28 cellular contexts compared by ENCODE assay signal in the genomic region with DNA sequence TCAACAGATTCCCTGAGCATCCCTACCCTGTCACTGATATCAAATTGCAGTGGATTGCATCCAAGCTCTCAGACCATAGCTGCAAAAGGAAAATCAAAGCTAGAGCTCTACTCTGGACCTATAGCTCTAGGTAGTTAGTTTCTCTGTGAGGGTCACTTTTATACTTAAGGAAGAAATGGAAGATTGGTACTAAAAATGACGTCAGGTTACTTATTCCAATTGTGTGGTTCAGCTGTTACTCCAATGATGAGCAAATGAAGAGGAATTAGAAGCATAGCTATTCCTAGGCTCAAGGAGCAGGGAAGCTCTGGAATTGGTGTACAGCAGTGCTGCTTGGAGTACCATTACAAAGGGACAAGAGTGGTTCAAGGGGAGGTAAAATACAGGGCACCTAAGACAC. TPM values are rescaled to one million over a fixed set of nuclear protein-coding genes. Genes with fewer than 3 reads are reported as not detected.
"Had no signal": no experiment of that assay in that cellular context is flagged by ENCODE, and none has a peak within 500 bp of the region (broad histone marks: within the 10 kb centered on the region; RNA-seq: fewer than 3 reads in every experiment).

No MANE protein-coding gene starts in this region.

- H3K36me3 ChIP-seq: breast epithelium had no signal

- H3K27ac ChIP-seq: breast epithelium had no signal

- H3K4me1 ChIP-seq: breast epithelium had no signal

- H3K4me3 ChIP-seq: breast epithelium had no signal

- H3K9me3 ChIP-seq: breast epithelium had no signal

- DNase-seq: activated CD4-positive, alpha-beta T cell treated with anti-CD3 and anti-CD28 coated beads for 48 hours; activated CD4-positive, alpha-beta T cell treated with anti-CD3 and anti-CD28 coated beads, Interleukin-2, amount 50 U/mL, for 4 hours; activated CD4-positive, CD25-positive, alpha-beta regulatory T cell treated with anti-CD3 and anti-CD28 coated beads, Interleukin-2, amount 50 U/mL, for 72 hours; activated CD8-positive, alpha-beta memory T cell treated with anti-CD3 and anti-CD28 coated beads for 24 hours; activated effector memory CD4-positive, alpha-beta T cell treated with anti-CD3 and anti-CD28 coated beads, Interleukin-2, amount 50 U/mL, for 16 hours; activated naive CD4-positive, alpha-beta T cell treated with anti-CD3 and anti-CD28 coated beads for 36 hours; activated naive CD8-positive, alpha-beta T cell treated with anti-CD3 and anti-CD28 coated beads for 36 hours; activated T-cell treated with anti-CD3 and anti-CD28 coated beads, Interleukin-2, amount 50 U/mL, for 4 hours; caudate nucleus; KG1; NCI-H1092; NCI-H1417 treated with DMSO at 0.1 percent for 48 hours; NCI-H1694; NCI-H2029; NCI-H2107; NCI-H2171 treated with DMSO at 0.1 percent for 48 hours; NCI-H226; NCI-H526; NCI-H82; SHP77 treated with DMSO at 0.1 percent for 48 hours; T-helper 9 cell had no signal

- ATAC-seq: activated T-cell treated with anti-CD3 and anti-CD28 coated beads, Interleukin-2, amount 50 U/mL, for 4 hours; WTC11 had no signal

RNA-seq across cellular contexts. Expression of gene GLYATL1, which starts 36.4 kb away (rescaled TPM):
- total RNA-seq: activated naive CD4-positive, alpha-beta T cell treated with anti-CD3 and anti-CD28 coated beads for 36 hours; MCF 10A; NCI-H460; SK-MEL-5 had no signal
- polyA plus RNA-seq: IgD-negative memory B cell had no signal

RNA-seq across cellular contexts. Expression of gene GLYATL2, which starts 58.4 kb away (rescaled TPM):
- total RNA-seq: activated naive CD4-positive, alpha-beta T cell treated with anti-CD3 and anti-CD28 coated beads for 36 hours; activated naive CD8-positive, alpha-beta T cell treated with anti-CD3 and anti-CD28 coated beads for 36 hours; activated T-cell treated with anti-CD3 and anti-CD28 coated beads, Interleukin-2, amount 50 U/mL, for 4 hours; MCF 10A; NCI-H460; SK-MEL-5 had no signal
- polyA plus RNA-seq: adipose tissue, IgD-negative memory B cell had no signal
